Comparison of ENCODE assay signal across 20 cellular contexts in genomic region chr3:67288707-67289106, GRCh38.
"Had no signal": no experiment of that assay in that cellular context is flagged by ENCODE, and none has a peak within 500 bp of the region (broad histone marks: within the 10 kb centered on the region; RNA-seq: fewer than 3 reads in every experiment).

No MANE protein-coding gene starts in this region.

- ATAC-seq: stimulated activated naive CD8-positive, alpha-beta T cell treated with anti-CD3 and anti-CD28 coated beads, Interleukin-15, Interleukin-2, amounts not matched to agents 100 U/mL and 50 U/mL, for 24 hours had no signal

- H3K27me3 ChIP-seq: breast epithelium, esophagus muscularis mucosa, suprapubic skin had no signal

- H3K4me1 ChIP-seq: breast epithelium, left ventricle myocardium inferior, suprapubic skin had no signal

- H3K9me3 ChIP-seq: breast epithelium, esophagus muscularis mucosa, left ventricle myocardium inferior, suprapubic skin had no signal

- H3K4me3 ChIP-seq: breast epithelium, esophagus muscularis mucosa, left ventricle myocardium inferior, suprapubic skin had no signal

- H3K27ac ChIP-seq: breast epithelium, esophagus muscularis mucosa, left ventricle myocardium inferior, suprapubic skin, VCaP had no signal

- DNase-seq: activated CD4-positive, alpha-beta T cell treated with anti-CD3 and anti-CD28 coated beads, Interleukin-2, amount 50 U/mL, for 1 hour; activated CD4-positive, CD25-positive, alpha-beta regulatory T cell treated with anti-CD3 and anti-CD28 coated beads, Interleukin-2, amount 50 U/mL, for 72 hours; activated CD8-positive, alpha-beta memory T cell treated with anti-CD3 and anti-CD28 coated beads for 24 hours; activated CD8-positive, alpha-beta memory T cell treated with anti-CD3 and anti-CD28 coated beads, Interleukin-2, amount 50 U/mL, for 48 hours; activated effector memory CD4-positive, alpha-beta T cell treated with anti-CD3 and anti-CD28 coated beads, Interleukin-2, amount 50 U/mL, for 16 hours; activated T-cell treated with anti-CD3 and anti-CD28 coated beads, Interleukin-2, amount 50 U/mL, for 48 hours; effector memory CD4-positive, alpha-beta T cell; immature natural killer cell; kidney glomerular epithelial cell; left ventricle myocardium inferior; mammary epithelial cell; occipital lobe; stimulated activated CD4-positive, alpha-beta T cell treated with anti-CD3 and anti-CD28 coated beads, Interleukin-12 subunit alpha, Interleukin-12 subunit beta, amount 100 ng/mL, for 4 hours; stimulated activated CD4-positive, alpha-beta T cell treated with anti-CD3 and anti-CD28 coated beads, Interleukin-2, amount 100 ng/mL, for 24 hours; stimulated activated naive CD8-positive, alpha-beta T cell treated with anti-CD3 and anti-CD28 coated beads, Interleukin-15, Interleukin-2, amounts not matched to agents 100 U/mL and 50 U/mL, for 24 hours; trophoblast cell had no signal

- H3K36me3 ChIP-seq: breast epithelium, esophagus muscularis mucosa, left ventricle myocardium inferior, suprapubic skin had no signal
